ENCODE assay signal across 18 cellular contexts in the genomic region with DNA sequence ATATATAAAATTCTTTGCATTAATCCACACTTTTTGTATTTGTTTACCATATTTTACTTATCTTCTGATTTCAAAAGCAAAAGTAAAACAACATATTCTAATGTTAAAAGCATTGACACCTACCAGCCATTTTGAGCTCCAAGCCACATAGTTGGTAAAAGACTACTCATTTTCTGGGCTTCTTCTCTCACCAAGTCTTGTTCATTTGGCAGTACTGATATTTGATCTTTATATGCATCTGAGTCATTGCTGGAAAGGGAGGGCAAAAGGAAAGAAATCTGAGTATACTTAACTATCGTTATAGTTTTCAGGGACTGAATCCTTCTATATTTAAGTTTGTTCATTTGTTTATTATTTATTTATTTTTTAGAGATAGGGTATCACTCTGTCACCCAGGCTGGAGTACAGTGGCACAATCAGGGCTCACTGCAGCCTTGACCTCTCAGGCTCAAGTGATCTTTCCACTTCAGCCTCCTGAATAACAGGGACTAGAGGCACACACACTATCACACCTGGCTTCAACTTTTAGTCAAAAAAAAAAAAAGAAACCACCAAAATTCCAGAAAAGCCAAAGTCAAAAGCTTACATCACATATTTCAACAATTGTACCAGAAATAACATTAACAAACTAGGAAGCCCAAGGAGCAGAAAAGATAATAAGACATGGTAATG.
DNase-seq lines count a peak whose midpoint lies in the region; ATAC-seq, FAIRE-seq and TF ChIP-seq lines count a peak whose summit lies in the region.
"Had no signal": no experiment of that assay in that cellular context is flagged by ENCODE, and none has a peak within 500 bp of the region (broad histone marks: within the 10 kb centered on the region; RNA-seq: fewer than 3 reads in every experiment).

No MANE protein-coding gene starts in this region.

- no peaks in the 10 kb centered on the region for H3K79me2 ChIP-seq in GM23338 (replicated peaks; ENCODE audit: insufficient read depth)

- H3K4me1 ChIP-seq in GM23338 (ENCODE audit: insufficient read depth): no peaks in the 10 kb centered on the region

- H3F3A ChIP-seq in GM23338 (replicated peaks; ENCODE audit: low read depth): no peaks in the 10 kb centered on the region

- H3K4me1 Mint-ChIP-seq in GM23338: no peaks in the 10 kb centered on the region
- H3K4me1 Mint-ChIP-seq: T-cell, WTC11 had no signal

- H3K36me3 Mint-ChIP-seq in GM23338 (ENCODE audit: low read depth): peaks cover 31% of the 10 kb centered on the region

- H3K36me3 ChIP-seq in bronchial epithelial cell (ENCODE audit: control insufficient read depth, insufficient read depth, low read length) (peaks cover 8% of the 10 kb centered on the region), GM23338 (ENCODE audit: insufficient read depth) (peaks cover 24% of the 10 kb centered on the region)

- H3K27me3 ChIP-seq in bronchial epithelial cell (ENCODE audit: control insufficient read depth, insufficient read depth, low read length) (no peaks in the 10 kb centered on the region), GM23338 (ENCODE audit: insufficient read depth) (no peaks in the 10 kb centered on the region)

- ATAC-seq in HG02970 (IDR thresholded peaks at IDR 0.05; ENCODE audit: low FRiP score, unreplicated experiment) (no peak), GM23338 (no peak)
- ATAC-seq: HCT116; left ventricle myocardium superior; naive thymus-derived CD4-positive, alpha-beta T cell; T-cell; WTC11 had no signal

- DNase-seq in EH (ENCODE audit: low read depth) (peak; percentile 67), LHCN-M2 (ENCODE audit: low read depth) (peak; percentile 82), bronchial epithelial cell (ENCODE audit: low read depth) (peak; percentile 17), non-pigmented ciliary epithelial cell (ENCODE audit: low read depth) (peak; percentile 40), NAMALWA (ENCODE audit: low spot score) (no peak), GM23338 (ENCODE audit: low spot score) (no peak), SHP77 (lab: John Stamatoyannopoulos, UW) (no peak)
- DNase-seq: CD4-positive, CD25-positive, alpha-beta regulatory T cell; DMS79; left ventricle myocardium superior; naive thymus-derived CD4-positive, alpha-beta T cell; NCI-H524; T-cell had no signal

- no peak for TF ChIP-seq CTCF in bronchial epithelial cell (IDR thresholded peaks at IDR 0.05; ENCODE audit: insufficient read depth, low read length, severe bottlenecking)
- no peak for TF ChIP-seq CTCF in GM23338 (conservative IDR thresholded peaks at IDR 0.05; ENCODE audit: low read depth in 2 of 2)

- H2AFZ ChIP-seq in GM23338: no peak overlapping the region

- H3K4me3 Mint-ChIP-seq in GM23338: no peak overlapping the region
- H3K4me3 Mint-ChIP-seq: activated naive CD8-positive, alpha-beta T cell; CD4-positive, CD25-positive, alpha-beta regulatory T cell; dendritic cell treated with granulocyte-macrophage colony-stimulating factor and Interleukin-4, amounts not matched to agents 40 ng/mL and 50 ng/mL, for 4 days; naive thymus-derived CD4-positive, alpha-beta T cell; T-cell; WTC11 had no signal

- no peak for FAIRE-seq in bronchial epithelial cell (lab: Jason Lieb, UNC)

- peaks cover 4% of the 10 kb centered on the region for H3K27me3 Mint-ChIP-seq in GM23338 (ENCODE audit: insufficient read depth, low read depth, poor library complexity)
- H3K27me3 Mint-ChIP-seq: activated naive CD8-positive, alpha-beta T cell; CD4-positive, CD25-positive, alpha-beta regulatory T cell; dendritic cell treated with granulocyte-macrophage colony-stimulating factor and Interleukin-4, amounts not matched to agents 40 ng/mL and 50 ng/mL, for 4 days; naive thymus-derived CD4-positive, alpha-beta T cell; T-cell had no signal

- H3K9me2 ChIP-seq in GM23338 (ENCODE audit: insufficient read depth): no peaks in the 10 kb centered on the region

- no peak overlapping the region for H3K27ac ChIP-seq in GM23338 (ENCODE audit: low read depth)

- H3K4me3 ChIP-seq in bronchial epithelial cell (ENCODE audit: low read depth, low read length) (no peak overlapping the region), GM23338 (no peak overlapping the region)

- H3K27ac Mint-ChIP-seq in GM23338: no peak overlapping the region
- H3K27ac Mint-ChIP-seq: activated naive CD8-positive, alpha-beta T cell; dendritic cell treated with granulocyte-macrophage colony-stimulating factor and Interleukin-4, amounts not matched to agents 40 ng/mL and 50 ng/mL, for 4 days; WTC11 had no signal

- no peaks in the 10 kb centered on the region for H3K9me3 Mint-ChIP-seq in GM23338
- H3K9me3 Mint-ChIP-seq: dendritic cell treated with granulocyte-macrophage colony-stimulating factor and Interleukin-4, amounts not matched to agents 40 ng/mL and 50 ng/mL, for 4 days; naive thymus-derived CD4-positive, alpha-beta T cell; T-cell; WTC11 had no signal

- no peak overlapping the region for H3K4me2 ChIP-seq in GM23338

- H4K20me1 ChIP-seq in GM23338 (replicated peaks; ENCODE audit: insufficient read depth): 0 out of 2 replicates have a peak, but pooled peaks cover 3% of the 10 kb centered on the region

TF ChIP-seq in GM23338, 12 proteins besides CTCF, POLR2A, EP300 and RAD21:
- TF ChIP-seq NANOG (IDR thresholded peaks at IDR 0.05; ENCODE audit: borderline replicate concordance): no peak
- TF ChIP-seq EZH2 (IDR thresholded peaks at IDR 0.05; ENCODE audit: low read depth, unreplicated experiment): no peak
- no peak for TF ChIP-seq POLR2AphosphoS5 (IDR thresholded peaks at IDR 0.05; ENCODE audit: low read depth)
- TF ChIP-seq, protein P1, sequence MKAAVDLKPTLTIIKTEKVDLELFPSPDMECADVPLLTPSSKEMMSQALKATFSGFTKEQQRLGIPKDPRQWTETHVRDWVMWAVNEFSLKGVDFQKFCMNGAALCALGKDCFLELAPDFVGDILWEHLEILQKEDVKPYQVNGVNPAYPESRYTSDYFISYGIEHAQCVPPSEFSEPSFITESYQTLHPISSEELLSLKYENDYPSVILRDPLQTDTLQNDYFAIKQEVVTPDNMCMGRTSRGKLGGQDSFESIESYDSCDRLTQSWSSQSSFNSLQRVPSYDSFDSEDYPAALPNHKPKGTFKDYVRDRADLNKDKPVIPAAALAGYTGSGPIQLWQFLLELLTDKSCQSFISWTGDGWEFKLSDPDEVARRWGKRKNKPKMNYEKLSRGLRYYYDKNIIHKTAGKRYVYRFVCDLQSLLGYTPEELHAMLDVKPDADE (IDR thresholded peaks at IDR 0.05): no peak
- no peak for TF ChIP-seq JUNB (IDR thresholded peaks at IDR 0.05; ENCODE audit: unreplicated experiment)
- TF ChIP-seq ZNF114 (CRISPR knock-in tag; IDR thresholded peaks at IDR 0.05): no peak
- no peak for TF ChIP-seq ZNF462 (CRISPR knock-in tag; IDR thresholded peaks at IDR 0.05)
TF ChIP-seq in GM23338: peak in this region for 0.

Comparison
In these comparisons a context has a peak if more than half of its experiments do, and no peak if none do; other contexts are left out.
1. DNase-seq: peak in EH (single experiment), LHCN-M2 (single experiment), bronchial epithelial cell (single experiment) and non-pigmented ciliary epithelial cell (single experiment); none in NAMALWA (single experiment), GM23338 (single experiment) and SHP77 (0 of 2).